In genomic region chr20:53683506-53683905, GRCh38 we compare ENCODE assay signal across 30 cellular contexts.
"Had no signal": no experiment of that assay in that cellular context is flagged by ENCODE, and none has a peak within 500 bp of the region (broad histone marks: within the 10 kb centered on the region; RNA-seq: fewer than 3 reads in every experiment).

No MANE protein-coding gene starts in this region.

- H3K36me3 ChIP-seq: ascending aorta, breast epithelium, cardiac muscle cell, colonic mucosa, esophagus squamous epithelium, gastroesophageal sphincter had no signal

- H3K9me3 ChIP-seq: ascending aorta, breast epithelium, colonic mucosa, esophagus squamous epithelium, gastroesophageal sphincter had no signal

- H3K27me3 ChIP-seq: ascending aorta, breast epithelium, cardiac muscle cell, colonic mucosa, esophagus squamous epithelium, gastroesophageal sphincter had no signal

- H3K27ac ChIP-seq: ascending aorta, breast epithelium, cardiac muscle cell, colonic mucosa, epithelial cell of prostate, esophagus squamous epithelium, gastroesophageal sphincter had no signal

- DNase-seq: activated CD4-positive, alpha-beta memory T cell treated with anti-CD3 and anti-CD28 coated beads for 36 hours; activated CD4-positive, alpha-beta T cell treated with anti-CD3 and anti-CD28 coated beads for 36 hours; activated CD4-positive, alpha-beta T cell treated with anti-CD3 and anti-CD28 coated beads, Interleukin-2, amount 10 ng/mL, durations not matched to agents 24 days and 14 days; activated CD4-positive, CD25-positive, alpha-beta regulatory T cell; activated CD4-positive, CD25-positive, alpha-beta regulatory T cell treated with anti-CD3 and anti-CD28 coated beads, Interleukin-2, amount 50 U/mL, for 72 hours; activated CD8-positive, alpha-beta memory T cell treated with anti-CD3 and anti-CD28 coated beads, Interleukin-2, amount 10 ng/mL, durations not matched to agents 7 days and 5 days; activated CD8-positive, alpha-beta memory T cell treated with anti-CD3 and anti-CD28 coated beads, Interleukin-2, amount 50 U/mL, for 48 hours; activated CD8-positive, alpha-beta T cell treated with anti-CD3 and anti-CD28 coated beads, Interleukin-2, amount 10 ng/mL, durations not matched to agents 7 days and 5 days; activated gamma-delta T cell; activated naive CD4-positive, alpha-beta T cell; activated naive CD4-positive, alpha-beta T cell treated with anti-CD3 and anti-CD28 coated beads, Interleukin-2, amount 10 ng/mL, durations not matched to agents 7 days and 5 days; activated naive CD8-positive, alpha-beta T cell treated with anti-CD3 and anti-CD28 coated beads, Interleukin-2, amount 10 ng/mL, durations not matched to agents 7 days and 5 days; activated T-cell treated with anti-CD3 and anti-CD28 coated beads for 4 hours; activated T-cell treated with anti-CD3 and anti-CD28 coated beads, Interleukin-2, amount 50 U/mL, for 24 hours; activated T-cell treated with anti-CD3 and anti-CD28 coated beads, Interleukin-2, amount 50 U/mL, for 72 hours; central memory CD4-positive, alpha-beta T cell; cerebellar nuclear complex; colonic mucosa; effector CD8-positive, alpha-beta T cell; esophagus squamous epithelium; foreskin melanocyte; T-helper 2 cell had no signal

- FAIRE-seq: endometrium, endothelial cell of umbilical vein had no signal

- H3K4me3 ChIP-seq: ascending aorta, breast epithelium, cardiac muscle cell, colonic mucosa, esophagus squamous epithelium, gastroesophageal sphincter had no signal

- H3K4me1 ChIP-seq: ascending aorta, breast epithelium, colonic mucosa had no signal

- ATAC-seq: activated CD4-positive, alpha-beta T cell treated with anti-CD3 and anti-CD28 coated beads for 36 hours; activated CD8-positive, alpha-beta memory T cell treated with anti-CD3 and anti-CD28 coated beads, Interleukin-2, amount 10 ng/mL, durations not matched to agents 7 days and 5 days; activated CD8-positive, alpha-beta T cell treated with anti-CD3 and anti-CD28 coated beads, Interleukin-2, amount 10 ng/mL, durations not matched to agents 7 days and 5 days; activated naive CD4-positive, alpha-beta T cell treated with anti-CD3 and anti-CD28 coated beads, Interleukin-2, amount 50 U/mL, for 72 hours; activated T-cell treated with anti-CD3 and anti-CD28 coated beads, Interleukin-2, amount 50 U/mL, for 72 hours; gastroesophageal sphincter had no signal
